ENCODE assay signal across 14 cellular contexts in genomic region chr1:180563013-180563827, GRCh38. TPM values are rescaled to one million over a fixed set of nuclear protein-coding genes. Genes with fewer than 3 reads are reported as not detected.
DNase-seq lines count a peak whose midpoint lies in the region; ATAC-seq lines count a peak whose summit lies in the region.
"Had no signal": no experiment of that assay in that cellular context is flagged by ENCODE, and none has a peak within 500 bp of the region (broad histone marks: within the 10 kb centered on the region; RNA-seq: fewer than 3 reads in every experiment).

No MANE protein-coding gene starts in this region.

- no peak overlapping the region for H3K4me3 Mint-ChIP-seq in activated CD4-positive, alpha-beta T cell treated with anti-CD3 and anti-CD28 coated beads, Interleukin-2, amount 10 ng/mL, durations not matched to agents 7 days and 5 days
- H3K4me3 Mint-ChIP-seq: activated T-cell treated with anti-CD3 and anti-CD28 coated beads, Interleukin-2, amount 50 U/mL, for 4 hours; CD4-positive, alpha-beta T cell; stimulated activated naive CD8-positive, alpha-beta T cell treated with anti-CD3 and anti-CD28 coated beads, Interleukin-15, Interleukin-2, amounts not matched to agents 100 ng/mL and 50 ng/mL, for 24 hours; T-helper 1 cell treated with Interleukin-12 subunit alpha and Interleukin-12 subunit beta and Interleukin-4 antibody, amounts not matched to agents 30 μg/mL and 1 μg/mL, for 36 hours had no signal

- POLR2A ChIA-PET in activated CD4-positive, alpha-beta T cell treated with anti-CD3 and anti-CD28 coated beads, Interleukin-2, amount 10 ng/mL, durations not matched to agents 7 days and 5 days (lab: Charles Lee) = no interaction called here

- no peaks in the 10 kb centered on the region for H3K9me3 Mint-ChIP-seq in activated CD4-positive, alpha-beta T cell treated with anti-CD3 and anti-CD28 coated beads, Interleukin-2, amount 10 ng/mL, durations not matched to agents 7 days and 5 days
- H3K9me3 Mint-ChIP-seq: activated T-cell treated with anti-CD3 and anti-CD28 coated beads, Interleukin-2, amount 50 U/mL, for 4 hours; CD4-positive, alpha-beta T cell; stimulated activated naive CD8-positive, alpha-beta T cell treated with anti-CD3 and anti-CD28 coated beads, Interleukin-15, Interleukin-2, amounts not matched to agents 100 ng/mL and 50 ng/mL, for 24 hours had no signal

- H3K27ac Mint-ChIP-seq in activated CD4-positive, alpha-beta T cell treated with anti-CD3 and anti-CD28 coated beads, Interleukin-2, amount 10 ng/mL, durations not matched to agents 7 days and 5 days = no peak overlapping the region
- H3K27ac Mint-ChIP-seq: CD4-positive, alpha-beta T cell; stimulated activated naive CD8-positive, alpha-beta T cell treated with anti-CD3 and anti-CD28 coated beads, Interleukin-15, Interleukin-2, amounts not matched to agents 100 ng/mL and 50 ng/mL, for 24 hours; T-helper 1 cell treated with Interleukin-12 subunit alpha and Interleukin-12 subunit beta and Interleukin-4 antibody, amounts not matched to agents 30 μg/mL and 1 μg/mL, for 36 hours had no signal

- no peaks in the 10 kb centered on the region for H3K36me3 Mint-ChIP-seq in activated CD4-positive, alpha-beta T cell treated with anti-CD3 and anti-CD28 coated beads, Interleukin-2, amount 10 ng/mL, durations not matched to agents 7 days and 5 days (ENCODE audit: low read depth)

- CTCF ChIA-PET in activated CD4-positive, alpha-beta T cell treated with anti-CD3 and anti-CD28 coated beads, Interleukin-2, amount 10 ng/mL, durations not matched to agents 7 days and 5 days (lab: Charles Lee) = interaction anchor here (1.0 kb wide), 1 partner anchor 19 kb away, joined by 3 read pairs; no protein-coding TSS in a partner anchor

- DNase-seq in Caki2 (ENCODE audit: low read depth) (peak; percentile 23), RPMI7951 (ENCODE audit: low read depth) (peak; percentile 39), myocyte (ENCODE audit: low read depth) (peak; percentile 74), NAMALWA (ENCODE audit: low spot score) (no peak)
- no peak for DNase-seq in activated CD4-positive, alpha-beta T cell treated with anti-CD3 and anti-CD28 coated beads, Interleukin-2, amount 10 ng/mL, durations not matched to agents 7 days and 5 days
- DNase-seq: activated T-cell treated with anti-CD3 and anti-CD28 coated beads, Interleukin-2, amount 50 U/mL, for 4 hours; CD4-positive, alpha-beta T cell; effector memory CD4-positive, alpha-beta T cell had no signal

- ATAC-seq in esophagus mucosa = peak; percentile 84
- ATAC-seq in GM19452 (IDR thresholded peaks at IDR 0.05; ENCODE audit: unreplicated experiment) = no peak
- ATAC-seq in GM18519 (IDR thresholded peaks at IDR 0.05; ENCODE audit: low FRiP score, unreplicated experiment) = no peak
- ATAC-seq: activated T-cell treated with anti-CD3 and anti-CD28 coated beads, Interleukin-2, amount 50 U/mL, for 4 hours had no signal

- H3K4me1 Mint-ChIP-seq in activated CD4-positive, alpha-beta T cell treated with anti-CD3 and anti-CD28 coated beads, Interleukin-2, amount 10 ng/mL, durations not matched to agents 7 days and 5 days = no peaks in the 10 kb centered on the region

- in situ Hi-C loops in Caki2 (cut with HindIII; ENCODE audit: low pct_unique_long_range_greater_than_20kb, low sequenced_read_pairs) = no loop called here

- peaks cover 16% of the 10 kb centered on the region for H3K27me3 Mint-ChIP-seq in activated CD4-positive, alpha-beta T cell treated with anti-CD3 and anti-CD28 coated beads, Interleukin-2, amount 10 ng/mL, durations not matched to agents 7 days and 5 days

RNA-seq across cellular contexts. Expression of gene OVAAL, which starts 4.5 kb away (rescaled TPM):
- total RNA-seq in Caki2 (2014; rRNA removed; shearing (Covaris generic); ENCODE audit: low replicate concordance) = 0.61 TPM in 1 of 2 replicates, not detected in the other
- 0.36 and 0.68 TPM in 2 replicates for total RNA-seq in RPMI7951 (2014; rRNA removed; shearing (Covaris generic))
- not detected for total RNA-seq in esophagus mucosa
- total RNA-seq in myocyte = 3.3 and 4.1 TPM in 2 replicates
- polyA plus RNA-seq in myocyte (2012) = 1.5 TPM
- not detected for total RNA-seq in activated CD4-positive, alpha-beta T cell treated with anti-CD3 and anti-CD28 coated beads, Interleukin-2, amount 10 ng/mL, durations not matched to agents 7 days and 5 days
- total RNA-seq: activated T-cell treated with anti-CD3 and anti-CD28 coated beads, Interleukin-2, amount 50 U/mL, for 4 hours; CD4-positive, alpha-beta T cell; lung microvascular endothelial cell had no signal

Comparison
In these comparisons a context has a peak if more than half of its experiments do, and no peak if none do; other contexts are left out.
1. DNase-seq: peak in Caki2 (single experiment), RPMI7951 (single experiment) and myocyte (single experiment); none in activated CD4-positive, alpha-beta T cell treated with anti-CD3 and anti-CD28 coated beads, Interleukin-2, amount 10 ng/mL, durations not matched to agents 7 days and 5 days (single experiment) and NAMALWA (single experiment).